12 cellular contexts compared by ENCODE assay signal in genomic region chr2:238102865-238103264, GRCh38. TPM values are rescaled to one million over a fixed set of nuclear protein-coding genes. Genes with fewer than 3 reads are reported as not detected.
"Had no signal": no experiment of that assay in that cellular context is flagged by ENCODE, and none has a peak within 500 bp of the region (broad histone marks: within the 10 kb centered on the region; RNA-seq: fewer than 3 reads in every experiment).

No MANE protein-coding gene starts in this region.

- H3K36me3 Mint-ChIP-seq: type B pancreatic cell had no signal

- H3K27ac Mint-ChIP-seq: T-helper 1 cell treated with Interleukin-12 subunit alpha and Interleukin-12 subunit beta and Interleukin-4 antibody, amounts not matched to agents 30 μg/mL and 1 μg/mL, for 36 hours; type B pancreatic cell had no signal

- H3K27me3 ChIP-seq: right atrium auricular region had no signal

- H3K27me3 Mint-ChIP-seq: type B pancreatic cell had no signal

- ATAC-seq: heart right ventricle had no signal

- DNase-seq: foreskin melanocyte; heart right ventricle; SHP77 treated with DMSO at 0.1 percent for 48 hours; stimulated activated naive CD4-positive, alpha-beta T cell treated with Interleukin-2 at 50 U/mL for 16 hours had no signal

- H3K27ac ChIP-seq: heart right ventricle, neutrophil, right atrium auricular region, suprapubic skin had no signal

- H3K36me3 ChIP-seq: heart right ventricle, neutrophil, right atrium auricular region, suprapubic skin had no signal

- H3K4me3 ChIP-seq: heart right ventricle, right atrium auricular region, suprapubic skin had no signal

- H3K4me3 Mint-ChIP-seq: T-helper 1 cell treated with Interleukin-12 subunit alpha and Interleukin-12 subunit beta and Interleukin-4 antibody, amounts not matched to agents 30 μg/mL and 1 μg/mL, for 36 hours; type B pancreatic cell had no signal

- H3K9me3 ChIP-seq: heart right ventricle, neutrophil, right atrium auricular region, suprapubic skin had no signal

- H3K9me3 Mint-ChIP-seq: T-helper 1 cell treated with Interleukin-12 subunit alpha and Interleukin-12 subunit beta and Interleukin-4 antibody, amounts not matched to agents 30 μg/mL and 1 μg/mL, for 36 hours; type B pancreatic cell had no signal

RNA-seq across cellular contexts. Expression of gene ESPNL, which starts 2.7 kb away (rescaled TPM):
- total RNA-seq: astrocyte, endothelial cell of umbilical vein had no signal
- polyA plus RNA-seq: endothelial cell of umbilical vein had no signal

RNA-seq across cellular contexts. Expression of gene KLHL30, which starts 35.6 kb away (rescaled TPM):
- total RNA-seq: endothelial cell of umbilical vein had no signal
- polyA plus RNA-seq: endothelial cell of umbilical vein, keratinocyte had no signal

RNA-seq across cellular contexts. Expression of gene ERFE, which starts 55.9 kb away (rescaled TPM):
- total RNA-seq: suprapubic skin had no signal
